Comparison of ENCODE assay signal across 8 cellular contexts in the genomic region with DNA sequence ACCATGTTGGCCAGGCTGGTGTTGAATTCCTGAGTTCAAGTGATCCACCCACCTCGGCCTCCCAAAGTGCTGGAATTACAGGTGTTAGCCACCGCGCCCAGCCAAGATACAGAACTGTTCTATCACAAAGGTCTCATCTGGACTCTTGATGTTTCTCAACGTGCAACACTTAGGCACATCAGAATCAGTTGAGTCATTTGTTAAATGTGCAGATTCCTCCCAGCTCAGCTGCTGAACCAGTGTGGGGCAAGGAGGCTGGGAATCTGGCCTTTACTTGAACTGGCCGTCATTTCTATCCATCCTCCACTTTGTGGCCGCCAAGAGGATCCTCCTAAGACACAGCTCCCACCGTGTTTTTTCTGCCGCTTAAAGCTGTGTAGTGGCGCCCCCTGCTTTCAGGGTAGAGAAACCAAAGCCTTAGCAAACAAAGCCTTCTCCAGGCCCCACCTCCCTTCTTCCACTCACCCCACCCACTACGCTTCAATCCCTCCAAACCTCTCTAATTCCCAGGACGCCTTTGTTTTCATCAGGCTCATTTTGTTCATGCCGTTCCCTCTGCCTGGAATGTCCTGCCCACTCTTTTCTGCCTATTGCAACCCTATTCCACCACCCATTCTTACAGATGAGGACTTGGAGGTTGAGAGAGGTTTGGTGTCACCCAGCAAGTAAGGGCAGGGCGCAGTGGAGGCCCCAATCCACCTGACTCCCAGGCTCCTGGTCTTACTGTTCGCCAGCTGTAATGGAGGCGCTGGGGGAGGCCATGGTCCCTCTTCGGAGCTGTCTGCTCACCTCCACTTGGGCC. TPM values are rescaled to one million over a fixed set of nuclear protein-coding genes. Genes with fewer than 3 reads are reported as not detected.
A peak's percentile ranks its signal among the peaks of the same experiment; 100 is the strongest.
DNase-seq lines count a peak whose midpoint lies in the region; ATAC-seq and TF ChIP-seq lines count a peak whose summit lies in the region.

No MANE protein-coding gene starts in this region.

- H3K4me1 Mint-ChIP-seq in endothelial cell (ENCODE audit: unreplicated experiment): peaks cover 5% of the 10 kb centered on the region

- ATAC-seq in GM21526 (IDR thresholded peaks at IDR 0.05; ENCODE audit: low FRiP score, unreplicated experiment) (no peak), GM21576 (IDR thresholded peaks at IDR 0.05; ENCODE audit: unreplicated experiment) (no peak)

- peaks cover 18% of the 10 kb centered on the region for H3K4me1 ChIP-seq in osteoblast (ENCODE audit: insufficient read depth, low read length)
- peaks cover 8% of the 10 kb centered on the region for H3K4me1 ChIP-seq in effector memory CD4-positive, alpha-beta T cell (ENCODE audit: control insufficient read depth, insufficient read depth, low read length, poor library complexity, severe bottlenecking)

- H3K27ac ChIP-seq in osteoblast (ENCODE audit: low read depth, low read length): peak overlapping the region; percentile 24
- no peak overlapping the region for H3K27ac ChIP-seq in effector memory CD4-positive, alpha-beta T cell (ENCODE audit: insufficient read depth, low read length, poor library complexity, severe bottlenecking)

- H3K9me3 Mint-ChIP-seq in endothelial cell (ENCODE audit: unreplicated experiment): no peaks in the 10 kb centered on the region

- DNase-seq in SKM-1 treated with dmso at 0.1 percent for 144 hours (lab: John Stamatoyannopoulos, UW; ENCODE audit: unreplicated experiment): peak; percentile 39
- DNase-seq in SKM-1 (lab: John Stamatoyannopoulos, UW; ENCODE audit: unreplicated experiment): no peak
- peak; percentile 47 to 66 for DNase-seq in NOMO-1 (lab: John Stamatoyannopoulos, UW; ENCODE audit: unreplicated experiment in 2 of 2)
- DNase-seq in endothelial cell (ENCODE audit: low spot score): peak; percentile 70
- DNase-seq in osteoblast (ENCODE audit: insufficient read length, low spot score, missing footprints): peak; percentile 95
- no peak for DNase-seq in effector memory CD4-positive, alpha-beta T cell

- no peaks in the 10 kb centered on the region for H3K9me3 ChIP-seq in osteoblast (ENCODE audit: low read depth, low read length)
- no peaks in the 10 kb centered on the region for H3K9me3 ChIP-seq in effector memory CD4-positive, alpha-beta T cell (ENCODE audit: control insufficient read depth, low read length)

- peaks cover 4% of the 10 kb centered on the region for H3K27me3 ChIP-seq in osteoblast (ENCODE audit: insufficient read depth, low read length)
- peaks cover 8% of the 10 kb centered on the region for H3K27me3 ChIP-seq in effector memory CD4-positive, alpha-beta T cell (replicated peaks; ENCODE audit: control insufficient read depth, insufficient read depth, low read length, poor library complexity, severe bottlenecking)

- TF ChIP-seq CTCF in endothelial cell (IDR thresholded peaks at IDR 0.05; ENCODE audit: unreplicated experiment) (peak; percentile 47), osteoblast (IDR thresholded peaks at IDR 0.05; ENCODE audit: extremely low read depth, low read depth, low read length) (peak; percentile 68)

- H3K36me3 Mint-ChIP-seq in endothelial cell (ENCODE audit: low read depth, unreplicated experiment): no peaks in the 10 kb centered on the region

- H3K4me3 Mint-ChIP-seq in endothelial cell (ENCODE audit: unreplicated experiment): no peak overlapping the region

- H3K79me2 ChIP-seq in osteoblast (ENCODE audit: insufficient read depth, low read length): no peaks in the 10 kb centered on the region

- no peak overlapping the region for H3K4me2 ChIP-seq in osteoblast (ENCODE audit: insufficient read depth, low read length)

- peak overlapping the region; percentile 50 for H2AFZ ChIP-seq in osteoblast (ENCODE audit: low read length)

- no peak overlapping the region for H3K27ac Mint-ChIP-seq in endothelial cell (ENCODE audit: unreplicated experiment)

- no peak overlapping the region for H3K4me3 ChIP-seq in osteoblast (ENCODE audit: insufficient read depth, low read length)
- no peak overlapping the region for H3K4me3 ChIP-seq in effector memory CD4-positive, alpha-beta T cell (ENCODE audit: insufficient read depth, low read depth, low read length, poor library complexity, severe bottlenecking)

- H3K36me3 ChIP-seq in osteoblast (ENCODE audit: insufficient read depth, low read length): no peaks in the 10 kb centered on the region
- no peaks in the 10 kb centered on the region for H3K36me3 ChIP-seq in effector memory CD4-positive, alpha-beta T cell (ENCODE audit: control insufficient read depth, insufficient read depth, low read length)

- H3K27me3 Mint-ChIP-seq in endothelial cell (ENCODE audit: unreplicated experiment): peaks cover 14% of the 10 kb centered on the region

- no peaks in the 10 kb centered on the region for H4K20me1 ChIP-seq in osteoblast (ENCODE audit: insufficient read depth, low read length)

RNA-seq across cellular contexts. Expression of a gene that starts 0.8 kb away (rescaled TPM):
- total RNA-seq in endothelial cell (ENCODE audit: unreplicated experiment) (6.1 TPM), osteoblast (24.2 and 26.4 TPM in 2 replicates)

RNA-seq across cellular contexts. Expression of a gene that starts 15.7 kb away (rescaled TPM):
- 0.10 TPM for total RNA-seq in endothelial cell (ENCODE audit: unreplicated experiment)
- 0.72 and 1.2 TPM in 2 replicates for total RNA-seq in osteoblast

RNA-seq across cellular contexts. Expression of a gene that starts 46.2 kb away (rescaled TPM):
- total RNA-seq in endothelial cell (ENCODE audit: unreplicated experiment) (49.6 TPM), osteoblast (60.7 and 67.3 TPM in 2 replicates)

Comparison
In these comparisons a context has a peak if more than half of its experiments do, and no peak if none do; other contexts are left out.
1. DNase-seq: peak in SKM-1 treated with dmso at 0.1 percent for 144 hours (single experiment), NOMO-1 (2 of 2), endothelial cell (single experiment) and osteoblast (single experiment); none in SKM-1 (single experiment) and effector memory CD4-positive, alpha-beta T cell (0 of 3).